ENCODE assay signal across 17 cellular contexts in the genomic region with DNA sequence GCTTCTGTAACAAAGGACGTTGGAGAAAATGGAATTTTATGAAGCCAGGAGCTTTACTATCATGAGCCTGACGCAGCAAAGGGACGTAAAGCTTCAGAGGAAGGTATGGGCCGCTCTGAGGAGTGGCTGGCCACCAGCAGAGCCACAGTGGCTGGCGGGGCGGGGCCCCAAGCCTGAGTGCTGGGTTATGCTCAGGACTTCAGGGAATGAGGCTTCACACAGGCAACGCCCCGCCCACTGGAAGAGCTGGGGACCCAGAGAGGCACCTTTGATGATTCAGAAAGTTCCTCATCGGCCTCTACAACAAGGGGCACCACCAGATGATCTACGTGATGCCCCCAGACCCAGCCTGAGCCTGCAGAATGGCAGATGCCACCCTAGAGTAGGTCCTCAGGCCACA.
"Had no signal": no experiment of that assay in that cellular context is flagged by ENCODE, and none has a peak within 500 bp of the region (broad histone marks: within the 10 kb centered on the region; RNA-seq: fewer than 3 reads in every experiment).

No MANE protein-coding gene starts in this region.

- DNase-seq: dorsolateral prefrontal cortex; effector CD8-positive, alpha-beta T cell; heart right ventricle; hypothalamus; kidney glomerular epithelial cell; mesendoderm; naive B cell; sigmoid colon; stimulated activated CD4-positive, alpha-beta T cell treated with anti-CD3 and anti-CD28 coated beads, Interleukin-12 subunit alpha, Interleukin-12 subunit beta, amount 100 ng/mL, for 4 hours; stimulated activated naive CD4-positive, alpha-beta T cell treated with Interleukin-2 at 50 U/mL for 16 hours; tibial artery; upper lobe of right lung had no signal

- H3K27ac ChIP-seq: coronary artery, dorsolateral prefrontal cortex, heart right ventricle, sigmoid colon, skin epidermis, tibial artery, upper lobe of right lung, vagina had no signal

- ATAC-seq: esophagus mucosa, heart right ventricle, upper lobe of right lung had no signal

- H3K4me3 ChIP-seq: coronary artery, dorsolateral prefrontal cortex, heart right ventricle, sigmoid colon, skin epidermis, tibial artery, upper lobe of right lung, vagina had no signal

- H3K9me3 ChIP-seq: heart right ventricle, sigmoid colon, tibial artery, upper lobe of right lung, vagina had no signal

- H3K27ac Mint-ChIP-seq: nephron had no signal

- H3K27me3 ChIP-seq: dorsolateral prefrontal cortex, heart right ventricle, sigmoid colon, tibial artery, upper lobe of right lung, vagina had no signal

- H3K9me3 Mint-ChIP-seq: naive B cell, nephron had no signal

- H3K4me1 ChIP-seq: tibial artery, vagina had no signal
